ENCODE assay signal across 24 cellular contexts in genomic region chr16:63650550-63650949, GRCh38.
"Had no signal": no experiment of that assay in that cellular context is flagged by ENCODE, and none has a peak within 500 bp of the region (broad histone marks: within the 10 kb centered on the region; RNA-seq: fewer than 3 reads in every experiment).

No MANE protein-coding gene starts in this region.

- H3K27me3 Mint-ChIP-seq: stimulated activated memory B cell treated with anti-CD40 and anti-IgM and Interleukin-4, amounts not matched to agents 10 μg/mL and 1 μg/mL and 100 μg/mL, for 72 hours; stimulated activated naive B cell treated with anti-CD40 and anti-IgM and Interleukin-4, amounts not matched to agents 10 μg/mL and 1 μg/mL and 100 μg/mL, for 72 hours; stimulated activated naive CD8-positive, alpha-beta T cell treated with anti-CD3 and anti-CD28 coated beads, Interleukin-15, amount 100 ng/mL, for 72 hours; stimulated activated naive CD8-positive, alpha-beta T cell treated with anti-CD3 and anti-CD28 coated beads, Interleukin-15, Interleukin-2, amounts not matched to agents 100 ng/mL and 50 ng/mL, for 24 hours; type B pancreatic cell had no signal

- H3K27ac Mint-ChIP-seq: stimulated activated effector memory CD8-positive, alpha-beta T cell treated with anti-CD3 and anti-CD28 coated beads, Interleukin-12 subunit alpha, Interleukin-12 subunit beta, amount 100 ng/mL, for 72 hours; stimulated activated memory B cell treated with anti-CD40 and anti-IgM and Interleukin-4, amounts not matched to agents 10 μg/mL and 1 μg/mL and 100 μg/mL, for 72 hours; stimulated activated naive B cell treated with anti-CD40 and anti-IgM and Interleukin-4, amounts not matched to agents 10 μg/mL and 1 μg/mL and 100 μg/mL, for 72 hours; stimulated activated naive CD8-positive, alpha-beta T cell treated with anti-CD3 and anti-CD28 coated beads, Interleukin-15, Interleukin-2, amounts not matched to agents 100 ng/mL and 50 ng/mL, for 24 hours; type B pancreatic cell had no signal

- H3K9me3 Mint-ChIP-seq: type B pancreatic cell had no signal

- H3K36me3 Mint-ChIP-seq: stimulated activated effector memory CD8-positive, alpha-beta T cell treated with anti-CD3 and anti-CD28 coated beads, Interleukin-12 subunit alpha, Interleukin-12 subunit beta, amount 100 ng/mL, for 72 hours; stimulated activated memory B cell treated with anti-CD40 and anti-IgM and Interleukin-4, amounts not matched to agents 10 μg/mL and 1 μg/mL and 100 μg/mL, for 72 hours; stimulated activated naive B cell treated with anti-CD40 and anti-IgM and Interleukin-4, amounts not matched to agents 10 μg/mL and 1 μg/mL and 100 μg/mL, for 72 hours; type B pancreatic cell had no signal

- H3K4me3 Mint-ChIP-seq: stimulated activated effector memory CD8-positive, alpha-beta T cell treated with anti-CD3 and anti-CD28 coated beads, Interleukin-12 subunit alpha, Interleukin-12 subunit beta, amount 100 ng/mL, for 72 hours; stimulated activated memory B cell treated with anti-CD40 and anti-IgM and Interleukin-4, amounts not matched to agents 10 μg/mL and 1 μg/mL and 100 μg/mL, for 72 hours; stimulated activated naive B cell treated with anti-CD40 and anti-IgM and Interleukin-4, amounts not matched to agents 10 μg/mL and 1 μg/mL and 100 μg/mL, for 72 hours; stimulated activated naive CD8-positive, alpha-beta T cell treated with anti-CD3 and anti-CD28 coated beads, Interleukin-15, amount 100 ng/mL, for 72 hours; stimulated activated naive CD8-positive, alpha-beta T cell treated with anti-CD3 and anti-CD28 coated beads, Interleukin-15, Interleukin-2, amounts not matched to agents 100 ng/mL and 50 ng/mL, for 24 hours; type B pancreatic cell had no signal

- H3K4me1 Mint-ChIP-seq: stimulated activated effector memory CD8-positive, alpha-beta T cell treated with anti-CD3 and anti-CD28 coated beads, Interleukin-12 subunit alpha, Interleukin-12 subunit beta, amount 100 ng/mL, for 72 hours; stimulated activated memory B cell treated with anti-CD40 and anti-IgM and Interleukin-4, amounts not matched to agents 10 μg/mL and 1 μg/mL and 100 μg/mL, for 72 hours; stimulated activated naive B cell treated with anti-CD40 and anti-IgM and Interleukin-4, amounts not matched to agents 10 μg/mL and 1 μg/mL and 100 μg/mL, for 72 hours; stimulated activated naive CD8-positive, alpha-beta T cell treated with anti-CD3 and anti-CD28 coated beads, Interleukin-15, amount 100 ng/mL, for 72 hours had no signal

- DNase-seq: stimulated activated CD4-positive, alpha-beta T cell treated with anti-CD3 and anti-CD28 coated beads, Interleukin-2, amount 100 ng/mL, for 48 hours; stimulated activated CD4-positive, alpha-beta T cell treated with anti-CD3 and anti-CD28 coated beads, Interleukin-4, amount 100 ng/mL, for 1 hour; stimulated activated CD4-positive, alpha-beta T cell treated with anti-CD3 and anti-CD28 coated beads, Interleukin-4, amount 100 ng/mL, for 24 hours; stimulated activated CD4-positive, alpha-beta T cell treated with anti-CD3 and anti-CD28 coated beads, Interleukin-4, amount 100 ng/mL, for 4 hours; stimulated activated CD8-positive, alpha-beta memory T cell treated with anti-CD3 and anti-CD28 coated beads, Interleukin-4, amount 100 ng/mL, for 48 hours; stimulated activated naive B cell treated with anti-CD40 and anti-IgM and Interleukin-4, amounts not matched to agents 10 μg/mL and 1 μg/mL and 100 μg/mL, for 72 hours; stimulated activated naive CD4-positive, alpha-beta T cell; stimulated activated naive CD4-positive, alpha-beta T cell treated with Interleukin-2 at 50 U/mL for 16 hours; stimulated activated naive CD8-positive, alpha-beta T cell treated with anti-CD3 and anti-CD28 coated beads, Interleukin-15, amount 100 ng/mL, for 72 hours; stimulated activated naive CD8-positive, alpha-beta T cell treated with anti-CD3 and anti-CD28 coated beads, Interleukin-15, Interleukin-2, amounts not matched to agents 100 U/mL and 50 U/mL, for 24 hours; stomach; substantia nigra; testis; thyroid gland; tibial artery; transverse colon; trophoblast cell; upper lobe of left lung; upper lobe of right lung; uterus had no signal

- ATAC-seq: stimulated activated effector memory CD8-positive, alpha-beta T cell treated with anti-CD3 and anti-CD28 coated beads, Interleukin-12 subunit alpha, Interleukin-12 subunit beta, amount 100 ng/mL, for 72 hours; stimulated activated memory B cell treated with anti-CD40 and anti-IgM and Interleukin-4, amounts not matched to agents 10 μg/mL and 1 μg/mL and 100 μg/mL, for 72 hours; stimulated activated naive B cell treated with anti-CD40 and anti-IgM and Interleukin-4, amounts not matched to agents 10 μg/mL and 1 μg/mL and 100 μg/mL, for 72 hours; stimulated activated naive CD8-positive, alpha-beta T cell treated with anti-CD3 and anti-CD28 coated beads, Interleukin-15, amount 100 ng/mL, for 72 hours; stimulated activated naive CD8-positive, alpha-beta T cell treated with anti-CD3 and anti-CD28 coated beads, Interleukin-15, Interleukin-2, amounts not matched to agents 100 U/mL and 50 U/mL, for 24 hours; upper lobe of right lung had no signal
